ENCODE assay signal across 25 cellular contexts in the genomic region with DNA sequence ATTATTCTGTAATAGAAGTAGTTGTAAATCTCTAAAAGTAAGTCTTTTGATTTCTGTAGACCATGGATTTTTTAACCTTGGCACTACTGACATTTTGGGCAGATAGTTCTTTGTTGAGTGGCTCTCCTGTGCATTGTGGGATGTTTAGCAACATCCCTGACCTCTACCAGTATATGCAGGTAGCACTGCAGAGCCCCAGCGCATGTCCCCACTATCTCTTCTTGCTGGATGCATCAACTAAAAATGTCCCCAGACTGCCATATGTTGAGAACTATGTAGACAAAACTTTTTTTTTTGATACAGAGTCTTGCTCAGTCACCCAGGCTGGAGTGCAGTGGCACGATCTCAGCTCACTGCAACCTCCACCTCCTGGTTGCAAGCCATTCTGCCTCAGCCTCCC.
"Had no signal": no experiment of that assay in that cellular context is flagged by ENCODE, and none has a peak within 500 bp of the region (broad histone marks: within the 10 kb centered on the region; RNA-seq: fewer than 3 reads in every experiment).

No MANE protein-coding gene starts in this region.

- ATAC-seq: left lung; pancreas; psoas muscle; stimulated activated memory B cell treated with anti-CD40 and anti-IgM and Interleukin-4, amounts not matched to agents 10 μg/mL and 1 μg/mL and 100 μg/mL, for 72 hours; stimulated activated naive CD8-positive, alpha-beta T cell treated with anti-CD3 and anti-CD28 coated beads, Interleukin-15, amount 100 ng/mL, for 72 hours; upper lobe of right lung had no signal

- H3K27ac Mint-ChIP-seq: activated CD4-positive, alpha-beta T cell treated with anti-CD3 and anti-CD28 coated beads, Interleukin-2, amount 10 ng/mL, durations not matched to agents 7 days and 5 days; nephron progenitor cell; stimulated activated memory B cell treated with anti-CD40 and anti-IgM and Interleukin-4, amounts not matched to agents 10 μg/mL and 1 μg/mL and 100 μg/mL, for 72 hours had no signal

- H3K36me3 ChIP-seq: thyroid gland had no signal

- H3K27me3 ChIP-seq: left lung, pancreas, sigmoid colon, thyroid gland, upper lobe of right lung had no signal

- H3K4me3 ChIP-seq: left lung, lung, pancreas, psoas muscle, sigmoid colon, thyroid gland, upper lobe of right lung had no signal

- H3K4me3 Mint-ChIP-seq: activated CD4-positive, alpha-beta T cell treated with anti-CD3 and anti-CD28 coated beads, Interleukin-2, amount 10 ng/mL, durations not matched to agents 7 days and 5 days; naive B cell; nephron progenitor cell; stimulated activated memory B cell treated with anti-CD40 and anti-IgM and Interleukin-4, amounts not matched to agents 10 μg/mL and 1 μg/mL and 100 μg/mL, for 72 hours; stimulated activated naive CD8-positive, alpha-beta T cell treated with anti-CD3 and anti-CD28 coated beads, Interleukin-15, amount 100 ng/mL, for 72 hours had no signal

- H3K27me3 Mint-ChIP-seq: activated CD4-positive, alpha-beta T cell treated with anti-CD3 and anti-CD28 coated beads, Interleukin-2, amount 10 ng/mL, durations not matched to agents 7 days and 5 days; central memory CD8-positive, alpha-beta T cell; naive B cell; stimulated activated memory B cell treated with anti-CD40 and anti-IgM and Interleukin-4, amounts not matched to agents 10 μg/mL and 1 μg/mL and 100 μg/mL, for 72 hours; stimulated activated naive CD8-positive, alpha-beta T cell treated with anti-CD3 and anti-CD28 coated beads, Interleukin-15, amount 100 ng/mL, for 72 hours had no signal

- H3K9me3 Mint-ChIP-seq: activated CD4-positive, alpha-beta T cell treated with anti-CD3 and anti-CD28 coated beads, Interleukin-2, amount 10 ng/mL, durations not matched to agents 7 days and 5 days; central memory CD8-positive, alpha-beta T cell; naive B cell; stimulated activated memory B cell treated with anti-CD40 and anti-IgM and Interleukin-4, amounts not matched to agents 10 μg/mL and 1 μg/mL and 100 μg/mL, for 72 hours; stimulated activated naive CD8-positive, alpha-beta T cell treated with anti-CD3 and anti-CD28 coated beads, Interleukin-15, amount 100 ng/mL, for 72 hours had no signal

- H3K9me3 ChIP-seq: left lung, pancreas, psoas muscle, sigmoid colon, thyroid gland, upper lobe of right lung had no signal

- DNase-seq: activated CD4-positive, alpha-beta T cell treated with anti-CD3 and anti-CD28 coated beads for 1 hour; activated CD4-positive, alpha-beta T cell treated with anti-CD3 and anti-CD28 coated beads, Interleukin-2, amount 10 ng/mL, durations not matched to agents 7 days and 5 days; activated gamma-delta T cell; activated naive CD4-positive, alpha-beta T cell treated with anti-CD3 and anti-CD28 coated beads, Interleukin-2, amount 50 U/mL, for 16 hours; anterior cingulate cortex; dermis blood vessel endothelial cell; effector CD8-positive, alpha-beta T cell; left lung; naive B cell; nephron progenitor cell; pancreas; psoas muscle; sigmoid colon; small intestine; stimulated activated CD4-positive, alpha-beta T cell treated with anti-CD3 and anti-CD28 coated beads, Interleukin-4, amount 100 ng/mL, for 4 hours; stimulated activated CD8-positive, alpha-beta memory T cell treated with anti-CD3 and anti-CD28 coated beads, Interleukin-4, amount 100 ng/mL, for 48 hours; stimulated activated naive CD8-positive, alpha-beta T cell treated with anti-CD3 and anti-CD28 coated beads, Interleukin-15, amount 100 ng/mL, for 72 hours; substantia nigra; T-helper 9 cell; thyroid gland; upper lobe of right lung had no signal

- H3K27ac ChIP-seq: left lung, pancreas, psoas muscle, sigmoid colon, thyroid gland, upper lobe of right lung, VCaP had no signal
